Comparison of ENCODE assay signal across 1 cellular context in the genomic region with DNA sequence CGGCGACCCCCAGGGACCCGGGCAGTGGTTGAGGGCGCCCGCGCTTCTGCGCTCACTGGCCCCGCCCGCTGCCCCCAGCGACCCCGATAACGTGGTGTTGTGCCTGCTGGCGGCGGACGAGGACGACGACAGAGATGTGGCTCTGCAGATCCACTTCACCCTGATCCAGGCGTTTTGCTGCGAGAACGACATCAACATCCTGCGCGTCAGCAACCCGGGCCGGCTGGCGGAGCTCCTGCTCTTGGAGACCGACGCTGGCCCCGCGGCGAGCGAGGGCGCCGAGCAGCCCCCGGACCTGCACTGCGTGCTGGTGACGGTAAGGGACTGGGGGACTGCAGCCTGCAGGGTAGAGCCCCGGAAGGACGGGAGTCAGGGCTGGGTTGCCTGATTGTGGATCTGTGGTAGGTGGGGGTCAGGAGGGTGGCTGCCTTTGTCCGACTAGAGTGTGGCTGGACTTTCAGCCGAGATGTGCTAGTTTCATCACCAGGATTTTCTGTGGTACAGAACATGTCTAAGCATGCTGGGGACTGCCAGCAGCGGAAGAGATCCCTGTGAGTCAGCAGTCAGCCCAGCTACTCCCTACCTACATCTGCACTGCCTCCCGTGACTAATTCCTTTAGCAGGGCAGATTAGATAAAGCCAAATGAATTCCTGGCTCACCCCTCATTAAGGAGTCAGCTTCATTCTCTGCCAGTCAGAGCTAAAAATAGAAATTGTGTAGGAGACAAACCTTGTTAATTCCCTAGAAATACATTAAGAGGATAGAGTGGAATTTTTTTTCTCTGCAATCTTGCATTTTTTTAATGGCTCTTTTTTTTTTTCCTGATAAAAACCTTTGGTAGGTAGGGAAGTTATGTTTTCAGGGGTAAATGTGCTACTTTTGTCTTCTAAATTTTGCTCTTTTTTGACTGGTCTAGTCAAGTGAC.
A peak's percentile ranks its signal among the peaks of the same experiment; 100 is the strongest.
TF ChIP-seq lines count a peak whose summit lies in the region.

No MANE protein-coding gene starts in this region.

TF ChIP-seq in K562, 482 proteins besides CTCF, POLR2A, EP300 and RAD21 (continued from another document and continues in another):
- TF ChIP-seq, protein P1, sequence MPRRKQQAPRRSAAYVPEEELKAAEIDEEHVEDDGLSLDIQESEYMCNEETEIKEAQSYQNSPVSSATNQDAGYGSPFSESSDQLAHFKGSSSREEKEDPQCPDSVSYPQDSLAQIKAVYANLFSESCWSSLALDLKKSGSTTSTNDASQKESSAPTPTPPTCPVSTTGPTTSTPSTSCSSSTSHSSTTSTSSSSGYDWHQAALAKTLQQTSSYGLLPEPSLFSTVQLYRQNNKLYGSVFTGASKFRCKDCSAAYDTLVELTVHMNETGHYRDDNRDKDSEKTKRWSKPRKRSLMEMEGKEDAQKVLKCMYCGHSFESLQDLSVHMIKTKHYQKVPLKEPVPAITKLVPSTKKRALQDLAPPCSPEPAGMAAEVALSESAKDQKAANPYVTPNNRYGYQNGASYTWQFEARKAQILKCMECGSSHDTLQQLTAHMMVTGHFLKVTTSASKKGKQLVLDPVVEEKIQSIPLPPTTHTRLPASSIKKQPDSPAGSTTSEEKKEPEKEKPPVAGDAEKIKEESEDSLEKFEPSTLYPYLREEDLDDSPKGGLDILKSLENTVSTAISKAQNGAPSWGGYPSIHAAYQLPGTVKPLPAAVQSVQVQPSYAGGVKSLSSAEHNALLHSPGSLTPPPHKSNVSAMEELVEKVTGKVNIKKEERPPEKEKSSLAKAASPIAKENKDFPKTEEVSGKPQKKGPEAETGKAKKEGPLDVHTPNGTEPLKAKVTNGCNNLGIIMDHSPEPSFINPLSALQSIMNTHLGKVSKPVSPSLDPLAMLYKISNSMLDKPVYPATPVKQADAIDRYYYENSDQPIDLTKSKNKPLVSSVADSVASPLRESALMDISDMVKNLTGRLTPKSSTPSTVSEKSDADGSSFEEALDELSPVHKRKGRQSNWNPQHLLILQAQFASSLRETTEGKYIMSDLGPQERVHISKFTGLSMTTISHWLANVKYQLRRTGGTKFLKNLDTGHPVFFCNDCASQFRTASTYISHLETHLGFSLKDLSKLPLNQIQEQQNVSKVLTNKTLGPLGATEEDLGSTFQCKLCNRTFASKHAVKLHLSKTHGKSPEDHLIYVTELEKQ (CRISPR knock-in tag; IDR thresholded peaks at IDR 0.05): no peak
- TF ChIP-seq, protein P2, sequence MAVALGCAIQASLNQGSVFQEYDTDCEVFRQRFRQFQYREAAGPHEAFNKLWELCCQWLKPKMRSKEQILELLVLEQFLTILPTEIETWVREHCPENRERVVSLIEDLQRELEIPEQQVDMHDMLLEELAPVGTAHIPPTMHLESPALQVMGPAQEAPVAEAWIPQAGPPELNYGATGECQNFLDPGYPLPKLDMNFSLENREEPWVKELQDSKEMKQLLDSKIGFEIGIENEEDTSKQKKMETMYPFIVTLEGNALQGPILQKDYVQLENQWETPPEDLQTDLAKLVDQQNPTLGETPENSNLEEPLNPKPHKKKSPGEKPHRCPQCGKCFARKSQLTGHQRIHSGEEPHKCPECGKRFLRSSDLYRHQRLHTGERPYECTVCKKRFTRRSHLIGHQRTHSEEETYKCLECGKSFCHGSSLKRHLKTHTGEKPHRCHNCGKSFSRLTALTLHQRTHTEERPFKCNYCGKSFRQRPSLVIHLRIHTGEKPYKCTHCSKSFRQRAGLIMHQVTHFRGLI (CRISPR knock-in tag; IDR thresholded peaks at IDR 0.05): no peak
- no peak for TF ChIP-seq FOXJ3 (CRISPR knock-in tag; IDR thresholded peaks at IDR 0.05)
- TF ChIP-seq ZNF696 (CRISPR knock-in tag; conservative IDR thresholded peaks at IDR 0.05): no peak
- TF ChIP-seq, protein P3, sequence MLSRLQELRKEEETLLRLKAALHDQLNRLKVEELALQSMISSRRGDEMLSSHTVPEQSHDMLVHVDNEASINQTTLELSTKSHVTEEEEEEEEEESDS (CRISPR knock-in tag; IDR thresholded peaks at IDR 0.05): no peak
- no peak for TF ChIP-seq SIRT6 (IDR thresholded peaks at IDR 0.05; ENCODE audit: low read depth, low read length)
- peak; percentile 85 for TF ChIP-seq CCNT2 (IDR thresholded peaks at IDR 0.05; ENCODE audit: borderline replicate concordance, extremely low read depth, insufficient read length, low read depth, low read length)
- TF ChIP-seq ATF1 (CRISPR knock-in tag; IDR thresholded peaks at IDR 0.05): no peak
- TF ChIP-seq ATF1 (tag; IDR thresholded peaks at IDR 0.05): peak; percentile 80
- TF ChIP-seq HDAC1 (IDR thresholded peaks at IDR 0.05): peak; percentile 65 to 85; a peak in 3 of 4 replicates
- peak; percentile 89 for TF ChIP-seq KAT7 (CRISPR knock-in tag; IDR thresholded peaks at IDR 0.05; ENCODE audit: borderline replicate concordance)
- TF ChIP-seq, protein P4, sequence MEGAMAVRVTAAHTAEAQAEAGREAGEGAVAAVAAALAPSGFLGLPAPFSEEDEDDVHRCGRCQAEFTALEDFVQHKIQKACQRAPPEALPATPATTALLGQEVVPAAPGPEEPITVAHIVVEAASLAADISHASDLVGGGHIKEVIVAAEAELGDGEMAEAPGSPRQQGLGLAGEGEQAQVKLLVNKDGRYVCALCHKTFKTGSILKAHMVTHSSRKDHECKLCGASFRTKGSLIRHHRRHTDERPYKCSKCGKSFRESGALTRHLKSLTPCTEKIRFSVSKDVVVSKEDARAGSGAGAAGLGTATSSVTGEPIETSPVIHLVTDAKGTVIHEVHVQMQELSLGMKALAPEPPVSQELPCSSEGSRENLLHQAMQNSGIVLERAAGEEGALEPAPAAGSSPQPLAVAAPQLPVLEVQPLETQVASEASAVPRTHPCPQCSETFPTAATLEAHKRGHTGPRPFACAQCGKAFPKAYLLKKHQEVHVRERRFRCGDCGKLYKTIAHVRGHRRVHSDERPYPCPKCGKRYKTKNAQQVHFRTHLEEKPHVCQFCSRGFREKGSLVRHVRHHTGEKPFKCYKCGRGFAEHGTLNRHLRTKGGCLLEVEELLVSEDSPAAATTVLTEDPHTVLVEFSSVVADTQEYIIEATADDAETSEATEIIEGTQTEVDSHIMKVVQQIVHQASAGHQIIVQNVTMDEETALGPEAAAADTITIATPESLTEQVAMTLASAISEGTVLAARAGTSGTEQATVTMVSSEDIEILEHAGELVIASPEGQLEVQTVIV (CRISPR knock-in tag; IDR thresholded peaks at IDR 0.05; ENCODE audit: borderline replicate concordance): no peak
- TF ChIP-seq, protein P5, sequence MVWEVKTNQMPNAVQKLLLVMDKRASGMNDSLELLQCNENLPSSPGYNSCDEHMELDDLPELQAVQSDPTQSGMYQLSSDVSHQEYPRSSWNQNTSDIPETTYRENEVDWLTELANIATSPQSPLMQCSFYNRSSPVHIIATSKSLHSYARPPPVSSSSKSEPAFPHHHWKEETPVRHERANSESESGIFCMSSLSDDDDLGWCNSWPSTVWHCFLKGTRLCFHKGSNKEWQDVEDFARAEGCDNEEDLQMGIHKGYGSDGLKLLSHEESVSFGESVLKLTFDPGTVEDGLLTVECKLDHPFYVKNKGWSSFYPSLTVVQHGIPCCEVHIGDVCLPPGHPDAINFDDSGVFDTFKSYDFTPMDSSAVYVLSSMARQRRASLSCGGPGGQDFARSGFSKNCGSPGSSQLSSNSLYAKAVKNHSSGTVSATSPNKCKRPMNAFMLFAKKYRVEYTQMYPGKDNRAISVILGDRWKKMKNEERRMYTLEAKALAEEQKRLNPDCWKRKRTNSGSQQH (CRISPR knock-in tag; IDR thresholded peaks at IDR 0.05): 0 out of 2 replicates have a peak, but pooled peaks have one; percentile 5
- no peak for TF ChIP-seq KLF10 (CRISPR knock-in tag; IDR thresholded peaks at IDR 0.05)
- no peak for TF ChIP-seq TCF7 (IDR thresholded peaks at IDR 0.05; ENCODE audit: borderline replicate concordance)
- TF ChIP-seq, protein P6, sequence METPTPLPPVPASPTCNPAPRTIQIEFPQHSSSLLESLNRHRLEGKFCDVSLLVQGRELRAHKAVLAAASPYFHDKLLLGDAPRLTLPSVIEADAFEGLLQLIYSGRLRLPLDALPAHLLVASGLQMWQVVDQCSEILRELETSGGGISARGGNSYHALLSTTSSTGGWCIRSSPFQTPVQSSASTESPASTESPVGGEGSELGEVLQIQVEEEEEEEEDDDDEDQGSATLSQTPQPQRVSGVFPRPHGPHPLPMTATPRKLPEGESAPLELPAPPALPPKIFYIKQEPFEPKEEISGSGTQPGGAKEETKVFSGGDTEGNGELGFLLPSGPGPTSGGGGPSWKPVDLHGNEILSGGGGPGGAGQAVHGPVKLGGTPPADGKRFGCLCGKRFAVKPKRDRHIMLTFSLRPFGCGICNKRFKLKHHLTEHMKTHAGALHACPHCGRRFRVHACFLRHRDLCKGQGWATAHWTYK (CRISPR knock-in tag; IDR thresholded peaks at IDR 0.05): no peak
- no peak for TF ChIP-seq ZNF644 (tag; IDR thresholded peaks at IDR 0.05; ENCODE audit: low read depth)
- no peak for TF ChIP-seq KHSRP (IDR thresholded peaks at IDR 0.05)
- no peak for TF ChIP-seq ZNF717 (CRISPR knock-in tag; IDR thresholded peaks at IDR 0.05)
- no peak for TF ChIP-seq PURB (CRISPR knock-in tag; IDR thresholded peaks at IDR 0.05; ENCODE audit: low read depth)
- TF ChIP-seq, protein P7, sequence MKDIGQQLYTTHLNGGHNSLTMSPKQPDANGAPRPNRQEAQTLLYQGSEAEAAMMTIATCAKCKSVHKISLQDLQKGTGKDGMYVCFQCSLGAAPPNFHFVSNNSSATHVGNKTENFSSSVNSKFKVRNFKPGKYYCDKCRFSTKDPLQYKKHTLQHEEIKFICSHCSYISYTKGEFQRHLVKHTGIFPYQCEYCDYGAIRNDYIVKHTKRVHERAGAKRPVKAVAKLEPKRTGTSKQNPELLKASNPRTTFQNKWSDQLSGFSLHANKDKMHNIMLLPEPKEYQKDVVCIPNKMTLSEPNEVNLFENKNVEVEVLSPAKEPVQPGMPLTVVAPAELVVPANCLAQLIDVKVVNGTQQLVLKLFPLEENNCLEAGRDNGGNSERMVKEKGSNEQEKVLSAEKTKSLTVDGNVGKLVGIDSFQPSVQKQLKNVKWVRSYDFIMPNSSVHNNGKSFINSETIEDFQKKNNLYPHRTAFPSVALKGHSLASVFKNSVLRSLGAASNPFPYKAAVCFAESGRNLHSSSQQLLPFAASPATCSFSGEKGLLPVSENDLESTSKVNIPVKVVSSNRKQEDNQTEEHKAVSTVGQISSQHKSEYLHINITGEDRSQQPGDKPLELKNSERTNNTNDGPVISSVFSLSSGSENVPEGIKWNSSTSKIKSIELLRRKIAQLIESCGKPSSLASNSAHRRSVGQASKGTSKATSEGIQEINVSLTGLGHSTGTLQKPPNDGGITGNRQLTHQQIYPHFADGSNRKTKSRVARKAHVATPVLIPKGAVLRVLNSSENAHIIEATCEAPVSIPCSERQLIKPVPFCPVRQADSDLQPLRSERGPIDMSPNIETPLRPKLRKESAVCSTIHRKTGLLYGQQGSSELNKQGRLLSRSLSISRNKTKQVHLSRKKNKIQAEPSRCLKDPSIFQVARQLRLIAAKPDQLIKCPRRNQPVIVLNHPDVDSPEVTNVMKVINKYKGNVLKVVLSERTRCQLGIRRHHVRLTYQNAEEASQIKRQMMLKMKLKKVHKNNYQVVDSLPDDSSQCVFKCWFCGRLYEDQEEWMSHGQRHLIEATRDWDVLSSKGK (CRISPR knock-in tag; IDR thresholded peaks at IDR 0.05): no peak
- no peak for TF ChIP-seq ESRRB (CRISPR knock-in tag; IDR thresholded peaks at IDR 0.05; ENCODE audit: borderline replicate concordance)
- TF ChIP-seq RUNX1 (IDR thresholded peaks at IDR 0.05; ENCODE audit: low read depth): no peak
- peak; percentile 68; the same call in 1 of the 2 replicates for TF ChIP-seq ZNF232 (CRISPR knock-in tag; IDR thresholded peaks at IDR 0.05)
- TF ChIP-seq, protein P8, sequence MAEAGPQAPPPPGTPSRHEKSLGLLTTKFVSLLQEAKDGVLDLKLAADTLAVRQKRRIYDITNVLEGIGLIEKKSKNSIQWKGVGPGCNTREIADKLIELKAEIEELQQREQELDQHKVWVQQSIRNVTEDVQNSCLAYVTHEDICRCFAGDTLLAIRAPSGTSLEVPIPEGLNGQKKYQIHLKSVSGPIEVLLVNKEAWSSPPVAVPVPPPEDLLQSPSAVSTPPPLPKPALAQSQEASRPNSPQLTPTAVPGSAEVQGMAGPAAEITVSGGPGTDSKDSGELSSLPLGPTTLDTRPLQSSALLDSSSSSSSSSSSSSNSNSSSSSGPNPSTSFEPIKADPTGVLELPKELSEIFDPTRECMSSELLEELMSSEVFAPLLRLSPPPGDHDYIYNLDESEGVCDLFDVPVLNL (CRISPR knock-in tag; IDR thresholded peaks at IDR 0.05; ENCODE audit: low read depth): no peak
- peak; percentile 88 for TF ChIP-seq PML (IDR thresholded peaks at IDR 0.05; ENCODE audit: low read length)
- peak; percentile 94 for TF ChIP-seq RBFOX2 (IDR thresholded peaks at IDR 0.05; ENCODE audit: low read depth, low read length)
- TF ChIP-seq SMARCA5 (IDR thresholded peaks at IDR 0.05): no peak
- peak; percentile 27 for TF ChIP-seq SMAD1 (IDR thresholded peaks at IDR 0.05; ENCODE audit: low read depth, low read length, partially characterized antibody)
- TF ChIP-seq, protein P9, sequence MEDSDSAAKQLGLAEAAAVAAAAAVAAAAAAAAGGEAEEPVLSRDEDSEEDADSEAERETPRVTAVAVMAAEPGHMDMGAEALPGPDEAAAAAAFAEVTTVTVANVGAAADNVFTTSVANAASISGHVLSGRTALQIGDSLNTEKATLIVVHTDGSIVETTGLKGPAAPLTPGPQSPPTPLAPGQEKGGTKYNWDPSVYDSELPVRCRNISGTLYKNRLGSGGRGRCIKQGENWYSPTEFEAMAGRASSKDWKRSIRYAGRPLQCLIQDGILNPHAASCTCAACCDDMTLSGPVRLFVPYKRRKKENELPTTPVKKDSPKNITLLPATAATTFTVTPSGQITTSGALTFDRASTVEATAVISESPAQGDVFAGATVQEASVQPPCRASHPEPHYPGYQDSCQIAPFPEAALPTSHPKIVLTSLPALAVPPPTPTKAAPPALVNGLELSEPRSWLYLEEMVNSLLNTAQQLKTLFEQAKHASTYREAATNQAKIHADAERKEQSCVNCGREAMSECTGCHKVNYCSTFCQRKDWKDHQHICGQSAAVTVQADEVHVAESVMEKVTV (CRISPR knock-in tag; IDR thresholded peaks at IDR 0.05): 0 out of 2 replicates have a peak, but pooled peaks have one; percentile 16
- TF ChIP-seq SRF (CRISPR knock-in tag; IDR thresholded peaks at IDR 0.05): no peak
- peak; percentile 79 for TF ChIP-seq FIP1L1 (IDR thresholded peaks at IDR 0.05; ENCODE audit: low read depth, low read length, poor library complexity, severe bottlenecking)
- TF ChIP-seq ZNF589 (CRISPR knock-in tag; IDR thresholded peaks at IDR 0.05; ENCODE audit: low read depth): peak; percentile 64; the same call in 1 of the 2 replicates
- no peak for TF ChIP-seq HDAC8 (tag; IDR thresholded peaks at IDR 0.05)
- no peak for TF ChIP-seq CAMTA2 (CRISPR knock-in tag; conservative IDR thresholded peaks at IDR 0.05)
- TF ChIP-seq, protein P10, sequence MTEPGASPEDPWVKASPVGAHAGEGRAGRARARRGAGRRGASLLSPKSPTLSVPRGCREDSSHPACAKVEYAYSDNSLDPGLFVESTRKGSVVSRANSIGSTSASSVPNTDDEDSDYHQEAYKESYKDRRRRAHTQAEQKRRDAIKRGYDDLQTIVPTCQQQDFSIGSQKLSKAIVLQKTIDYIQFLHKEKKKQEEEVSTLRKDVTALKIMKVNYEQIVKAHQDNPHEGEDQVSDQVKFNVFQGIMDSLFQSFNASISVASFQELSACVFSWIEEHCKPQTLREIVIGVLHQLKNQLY (CRISPR knock-in tag; conservative IDR thresholded peaks at IDR 0.05): no peak
- TF ChIP-seq ZNF174 (CRISPR knock-in tag; IDR thresholded peaks at IDR 0.05): no peak
- TF ChIP-seq RBBP5 (IDR thresholded peaks at IDR 0.05; ENCODE audit: borderline replicate concordance, insufficient read depth, low read length, poor library complexity, severe bottlenecking): peak; percentile 44
- TF ChIP-seq KDM4B (IDR thresholded peaks at IDR 0.05; ENCODE audit: borderline replicate concordance in 2 of 2, low read depth in 1 of 2): no peak; a peak in 1 of 4 replicates
- TF ChIP-seq ZNF507 (tag; conservative IDR thresholded peaks at IDR 0.05): no peak
